ENCODE assay signal across 1 cellular context in genomic region chr6:35737413-35738211, GRCh38.
A peak's percentile ranks its signal among the peaks of the same experiment; 100 is the strongest.
TF ChIP-seq lines count a peak whose summit lies in the region.

No MANE protein-coding gene starts in this region.

TF ChIP-seq in HepG2, 621 proteins besides CTCF, POLR2A, EP300 and RAD21 (continued from another document and continues in another):
- TF ChIP-seq MLXIP (CRISPR knock-in tag; IDR thresholded peaks at IDR 0.05; ENCODE audit: borderline replicate concordance) = no peak
- no peak for TF ChIP-seq ZNF652 (CRISPR knock-in tag; IDR thresholded peaks at IDR 0.05; ENCODE audit: borderline replicate concordance, low read depth)
- TF ChIP-seq MED8 (CRISPR knock-in tag; IDR thresholded peaks at IDR 0.05; ENCODE audit: insufficient replicate concordance) = no peak
- TF ChIP-seq PHF5A (CRISPR knock-in tag; IDR thresholded peaks at IDR 0.05; ENCODE audit: low read depth, unreplicated experiment) = no peak
- no peak for TF ChIP-seq BCL3 (CRISPR knock-in tag; IDR thresholded peaks at IDR 0.05)
- TF ChIP-seq NAIF1 (CRISPR knock-in tag; IDR thresholded peaks at IDR 0.05; ENCODE audit: borderline replicate concordance) = no peak
- no peak for TF ChIP-seq TOPORS (CRISPR knock-in tag; IDR thresholded peaks at IDR 0.05)
- no peak for TF ChIP-seq ZBTB46 (CRISPR knock-in tag; IDR thresholded peaks at IDR 0.05; ENCODE audit: borderline replicate concordance)
- peak; percentile 53; the same call in 1 of the 2 replicates for TF ChIP-seq RXRB (CRISPR knock-in tag; IDR thresholded peaks at IDR 0.05; ENCODE audit: borderline replicate concordance)
- no peak for TF ChIP-seq ZC3H13 (CRISPR knock-in tag; IDR thresholded peaks at IDR 0.05)
- TF ChIP-seq ZNF761 (CRISPR knock-in tag; conservative IDR thresholded peaks at IDR 0.05) = no peak
- no peak for TF ChIP-seq ZNF713 (CRISPR knock-in tag; IDR thresholded peaks at IDR 0.05)
- no peak for TF ChIP-seq ZNF672 (CRISPR knock-in tag; IDR thresholded peaks at IDR 0.05)
- TF ChIP-seq JUNB (CRISPR knock-in tag; IDR thresholded peaks at IDR 0.05; ENCODE audit: borderline replicate concordance) = no peak
- TF ChIP-seq ZFP41 (CRISPR knock-in tag; IDR thresholded peaks at IDR 0.05; ENCODE audit: borderline replicate concordance) = no peak
- peak; percentile 49; the same call in 1 of the 2 replicates for TF ChIP-seq ZFX (CRISPR knock-in tag; IDR thresholded peaks at IDR 0.05; ENCODE audit: low read depth)
- no peak for TF ChIP-seq ZNF563 (CRISPR knock-in tag; IDR thresholded peaks at IDR 0.05)
- TF ChIP-seq MXI1 (IDR thresholded peaks at IDR 0.05; ENCODE audit: borderline replicate concordance, low read depth, low read length) = no peak
- TF ChIP-seq HIC2 (CRISPR knock-in tag; IDR thresholded peaks at IDR 0.05; ENCODE audit: low read depth) = no peak
- no peak for TF ChIP-seq NFRKB (IDR thresholded peaks at IDR 0.05)
- TF ChIP-seq ZNF891 (CRISPR knock-in tag; IDR thresholded peaks at IDR 0.05) = peak; percentile 23; the same call in 1 of the 2 replicates
- no peak for TF ChIP-seq REST (IDR thresholded peaks at IDR 0.05; ENCODE audit: borderline replicate concordance in 1 of 2, low read depth in 1 of 2, low read length in 2 of 2)
- TF ChIP-seq GABPA (IDR thresholded peaks at IDR 0.05; ENCODE audit: low read depth, low read length) = no peak
- TF ChIP-seq GABPA (CRISPR knock-in tag; IDR thresholded peaks at IDR 0.05; ENCODE audit: low read depth) = 0 out of 2 replicates have a peak, but pooled peaks have one; percentile 20
- no peak for TF ChIP-seq NFE2L2 (IDR thresholded peaks at IDR 0.05; ENCODE audit: low read length)
- no peak for TF ChIP-seq ELF4 (CRISPR knock-in tag; IDR thresholded peaks at IDR 0.05; ENCODE audit: borderline replicate concordance)
- TF ChIP-seq NR3C1 (CRISPR knock-in tag; IDR thresholded peaks at IDR 0.05) = no peak
- TF ChIP-seq HDAC6 (IDR thresholded peaks at IDR 0.05; ENCODE audit: low read depth, low read length) = no peak
- no peak for TF ChIP-seq KDM1A (CRISPR knock-in tag; IDR thresholded peaks at IDR 0.05)
- no peak for TF ChIP-seq SNRNP70 (IDR thresholded peaks at IDR 0.05; ENCODE audit: low read depth, low read length)
- no peak for TF ChIP-seq ZKSCAN1 (IDR thresholded peaks at IDR 0.05; ENCODE audit: low read length)
- TF ChIP-seq JARID2 (CRISPR knock-in tag; IDR thresholded peaks at IDR 0.05; ENCODE audit: insufficient replicate concordance) = no peak
- TF ChIP-seq SIX1 (CRISPR knock-in tag; IDR thresholded peaks at IDR 0.05; ENCODE audit: borderline replicate concordance) = no peak
- peak; percentile 99 for TF ChIP-seq CEBPB (IDR thresholded peaks at IDR 0.05; ENCODE audit: borderline replicate concordance, low read depth, low read length)
- no peak for TF ChIP-seq ZNF274 (CRISPR knock-in tag; IDR thresholded peaks at IDR 0.05)
- TF ChIP-seq ZNF800 (CRISPR knock-in tag; IDR thresholded peaks at IDR 0.05) = no peak
- no peak for TF ChIP-seq SETDB1 (CRISPR knock-in tag; IDR thresholded peaks at IDR 0.05; ENCODE audit: borderline replicate concordance)
- 0 out of 2 replicates have a peak, but pooled peaks have one; percentile 27 for TF ChIP-seq SP4 (CRISPR knock-in tag; IDR thresholded peaks at IDR 0.05)
- TF ChIP-seq CEBPG (CRISPR knock-in tag; IDR thresholded peaks at IDR 0.05) = peak; percentile 98
- no peak for TF ChIP-seq DNMT1 (CRISPR knock-in tag; IDR thresholded peaks at IDR 0.05)
- no peak for TF ChIP-seq CBX5 (CRISPR knock-in tag; IDR thresholded peaks at IDR 0.05; ENCODE audit: borderline replicate concordance)
- no peak for TF ChIP-seq TBX3 (IDR thresholded peaks at IDR 0.05; ENCODE audit: borderline replicate concordance)
- TF ChIP-seq ZNF644 (CRISPR knock-in tag; IDR thresholded peaks at IDR 0.05; ENCODE audit: low read depth) = peak; percentile 99
- TF ChIP-seq ZBTB14 (CRISPR knock-in tag; IDR thresholded peaks at IDR 0.05) = no peak
- no peak for TF ChIP-seq ZNF160 (CRISPR knock-in tag; IDR thresholded peaks at IDR 0.05)
- peak; percentile 73 for TF ChIP-seq GATAD2A (CRISPR knock-in tag; IDR thresholded peaks at IDR 0.05)
- TF ChIP-seq RBM22 (optimal IDR thresholded peaks at IDR 0.05; ENCODE audit: low read length) = no peak
- no peak for TF ChIP-seq PRMT3 (CRISPR knock-in tag; IDR thresholded peaks at IDR 0.05; ENCODE audit: borderline replicate concordance, low read depth)
- TF ChIP-seq NRL (CRISPR knock-in tag; IDR thresholded peaks at IDR 0.05; ENCODE audit: borderline replicate concordance) = no peak
- TF ChIP-seq FOXK2 (IDR thresholded peaks at IDR 0.05) = no peak
- no peak for TF ChIP-seq ZNF317 (CRISPR knock-in tag; IDR thresholded peaks at IDR 0.05)
- TF ChIP-seq ZNF720 (CRISPR knock-in tag; IDR thresholded peaks at IDR 0.05) = no peak
- TF ChIP-seq ZNF770 (CRISPR knock-in tag; IDR thresholded peaks at IDR 0.05) = no peak
- TF ChIP-seq ZNF747 (CRISPR knock-in tag; IDR thresholded peaks at IDR 0.05; ENCODE audit: borderline replicate concordance) = no peak
- no peak for TF ChIP-seq ZNF101 (CRISPR knock-in tag; IDR thresholded peaks at IDR 0.05; ENCODE audit: borderline replicate concordance, low read depth)
- TF ChIP-seq RFXANK (CRISPR knock-in tag; IDR thresholded peaks at IDR 0.05) = no peak
- no peak for TF ChIP-seq NCOA5 (CRISPR knock-in tag; IDR thresholded peaks at IDR 0.05)
- TF ChIP-seq ZSCAN9 (CRISPR knock-in tag; IDR thresholded peaks at IDR 0.05; ENCODE audit: borderline replicate concordance) = no peak
- no peak for TF ChIP-seq ZMYM3 (CRISPR knock-in tag; IDR thresholded peaks at IDR 0.05)
